ENCODE assay signal across 10 cellular contexts in genomic region chr4:172962564-172963353, GRCh38.
DNase-seq lines count a peak whose midpoint lies in the region; ATAC-seq, FAIRE-seq and TF ChIP-seq lines count a peak whose summit lies in the region.
"Had no signal": no experiment of that assay in that cellular context is flagged by ENCODE, and none has a peak within 500 bp of the region (broad histone marks: within the 10 kb centered on the region; RNA-seq: fewer than 3 reads in every experiment).

No MANE protein-coding gene starts in this region.

- intact Hi-C loops in right lobe of liver (cut with DNase I): no loop called here

- peaks cover 16% of the 10 kb centered on the region for H3K27me3 Mint-ChIP-seq in astrocyte (ENCODE audit: low read depth, unreplicated experiment)

- H3K27ac Mint-ChIP-seq in astrocyte (ENCODE audit: unreplicated experiment): no peak overlapping the region

- H3K36me3 ChIP-seq in astrocyte (ENCODE audit: insufficient read depth, low read length): no peaks in the 10 kb centered on the region
- no peaks in the 10 kb centered on the region for H3K36me3 ChIP-seq in right lobe of liver
- H3K36me3 ChIP-seq: adrenal gland, left ventricle myocardium inferior had no signal

- no peak for TF ChIP-seq POLR2A in right lobe of liver (IDR thresholded peaks at IDR 0.05)

- H3K27me3 ChIP-seq in astrocyte (ENCODE audit: insufficient read depth, low read length): peaks cover 7% of the 10 kb centered on the region
- H3K27me3 ChIP-seq in right lobe of liver: no peaks in the 10 kb centered on the region
- H3K27me3 ChIP-seq: adrenal gland had no signal

- H3K9me3 Mint-ChIP-seq in astrocyte (ENCODE audit: unreplicated experiment): peaks cover 6% of the 10 kb centered on the region

- POLR2A ChIA-PET in AG04449 (lab: Yijun Ruan, JAX): no interaction called here

- H3K27ac ChIP-seq in astrocyte (ENCODE audit: low read depth, low read length) (no peak overlapping the region), right lobe of liver (no peak overlapping the region)
- H3K27ac ChIP-seq: adrenal gland, left ventricle myocardium inferior had no signal

- H3K4me1 ChIP-seq in astrocyte (ENCODE audit: insufficient read depth, low read length) (peaks cover 3% of the 10 kb centered on the region), right lobe of liver (peaks cover 0 to 8% (median 0%) of the 10 kb centered on the region in 4 donors)
- H3K4me1 ChIP-seq: adrenal gland, left ventricle myocardium inferior had no signal

- no peak overlapping the region for H2AFZ ChIP-seq in astrocyte (ENCODE audit: low read depth, low read length)

- no peaks in the 10 kb centered on the region for H3K4me1 Mint-ChIP-seq in astrocyte (ENCODE audit: low read depth, unreplicated experiment)

- no peak for FAIRE-seq in astrocyte (lab: Jason Lieb, UNC)

- no peak overlapping the region for H3K4me3 Mint-ChIP-seq in astrocyte (ENCODE audit: unreplicated experiment)

- WGBS in right lobe of liver (ENCODE audit: insufficient coverage, low coverage, low lambda C conversion rate, missing lambda C conversion rate): 48% methylated on average over 10 of the region's 10 CpGs

- peak overlapping the region; percentile 25 for H3K4me2 ChIP-seq in astrocyte (ENCODE audit: low read length)

- H3K9me3 ChIP-seq in astrocyte (ENCODE audit: insufficient read depth, low read depth, low read length) (no peaks in the 10 kb centered on the region), right lobe of liver (no peaks in the 10 kb centered on the region)
- H3K9me3 ChIP-seq: adrenal gland, left ventricle myocardium inferior had no signal

- TF ChIP-seq CTCF in AG04449 (IDR thresholded peaks at IDR 0.05; ENCODE audit: insufficient read depth, low read length, missing control alignments) (no peak), astrocyte (IDR thresholded peaks at IDR 0.05; ENCODE audit: insufficient read depth, low read depth, low read length) (no peak), right lobe of liver (IDR thresholded peaks at IDR 0.05) (no peak)

- DNase-seq in AG04449 (ENCODE audit: low read depth, low spot score) (peak; percentile 16), NCI-H128 (lab: John Stamatoyannopoulos, UW; ENCODE audit: unreplicated experiment) (peak; percentile 46), astrocyte (ENCODE audit: low read depth) (peak; percentile 96), right lobe of liver (peak in 1 of 3 donors; percentile 46), kidney tubule cell (ENCODE audit: low spot score) (no peak), RPMI8226 (no peak), COLO829 (ENCODE audit: low spot score) (no peak)
- DNase-seq: adrenal gland, left ventricle myocardium inferior had no signal

- no peaks in the 10 kb centered on the region for H3K79me2 ChIP-seq in astrocyte (ENCODE audit: insufficient read depth, low read length)

- no peaks in the 10 kb centered on the region for H4K20me1 ChIP-seq in astrocyte (ENCODE audit: insufficient read depth, low read length)

- ATAC-seq in right lobe of liver (peak; percentile 87 to 97 (median 90)), GM18861 (IDR thresholded peaks at IDR 0.05; ENCODE audit: unreplicated experiment) (no peak)

- CTCF ChIA-PET in AG04449 (lab: Yijun Ruan, JAX): no interaction called here

- H3K4me3 ChIP-seq in AG04449 (ENCODE audit: low read depth, low read length) (no peak overlapping the region), astrocyte (ENCODE audit: insufficient read depth, low read depth, low read length) (no peak overlapping the region), right lobe of liver (no peak overlapping the region)
- H3K4me3 ChIP-seq: adrenal gland, left ventricle myocardium inferior had no signal

- H3K36me3 Mint-ChIP-seq in astrocyte (ENCODE audit: low read depth, unreplicated experiment): no peaks in the 10 kb centered on the region

- H3K9ac ChIP-seq in astrocyte (ENCODE audit: low read length): no peak overlapping the region

Comparison
In these comparisons a context has a peak if more than half of its experiments do, and no peak if none do; other contexts are left out.
1. DNase-seq: peak in AG04449 (single experiment), NCI-H128 (single experiment) and astrocyte (single experiment); none in kidney tubule cell (single experiment), RPMI8226 (single experiment) and COLO829 (single experiment).